ENCODE assay signal across 35 cellular contexts in genomic region chr15:78796510-78796909, GRCh38.
"Had no signal": no experiment of that assay in that cellular context is flagged by ENCODE, and none has a peak within 500 bp of the region (broad histone marks: within the 10 kb centered on the region; RNA-seq: fewer than 3 reads in every experiment).

No MANE protein-coding gene starts in this region.

- H3K4me1 ChIP-seq: Peyer's patch had no signal

- H3K27ac Mint-ChIP-seq: activated B cell treated with CpG ODN at 0.5 μM for 24 hours; activated CD4-positive, alpha-beta memory T cell treated with anti-CD3 and anti-CD28 coated beads, Interleukin-2, amount 10 ng/mL, durations not matched to agents 7 days and 5 days; activated CD8-positive, alpha-beta memory T cell treated with anti-CD3 and anti-CD28 coated beads, Interleukin-2, amount 10 ng/mL, durations not matched to agents 7 days and 5 days; activated naive CD8-positive, alpha-beta T cell treated with anti-CD3 and anti-CD28 coated beads for 36 hours had no signal

- H3K4me3 ChIP-seq: cardiac muscle cell, MG63, Peyer's patch had no signal

- H3K27me3 Mint-ChIP-seq: activated B cell treated with CpG ODN at 0.5 μM for 24 hours; activated CD8-positive, alpha-beta memory T cell treated with anti-CD3 and anti-CD28 coated beads, Interleukin-2, amount 10 ng/mL, durations not matched to agents 7 days and 5 days had no signal

- H3K9me3 ChIP-seq: MG63, Peyer's patch had no signal

- H3K4me1 Mint-ChIP-seq: activated B cell treated with CpG ODN at 0.5 μM for 24 hours; activated CD4-positive, alpha-beta memory T cell treated with anti-CD3 and anti-CD28 coated beads, Interleukin-2, amount 10 ng/mL, durations not matched to agents 7 days and 5 days; activated CD8-positive, alpha-beta memory T cell treated with anti-CD3 and anti-CD28 coated beads, Interleukin-2, amount 10 ng/mL, durations not matched to agents 7 days and 5 days; activated naive CD8-positive, alpha-beta T cell treated with anti-CD3 and anti-CD28 coated beads for 36 hours; central memory CD8-positive, alpha-beta T cell had no signal

- H3K27me3 ChIP-seq: brain microvascular endothelial cell, cardiac muscle cell, MG63, Peyer's patch had no signal

- DNase-seq: activated B cell treated with CpG ODN at 0.5 μM for 24 hours; activated CD4-positive, alpha-beta memory T cell treated with anti-CD3 and anti-CD28 coated beads, Interleukin-2, amount 10 ng/mL, durations not matched to agents 7 days and 5 days; activated CD4-positive, alpha-beta T cell treated with anti-CD3 and anti-CD28 coated beads for 48 hours; activated CD4-positive, CD25-positive, alpha-beta regulatory T cell treated with anti-CD3 and anti-CD28 coated beads, Interleukin-2, amount 50 U/mL, for 72 hours; activated CD8-positive, alpha-beta memory T cell treated with anti-CD3 and anti-CD28 coated beads for 24 hours; activated CD8-positive, alpha-beta memory T cell treated with anti-CD3 and anti-CD28 coated beads, Interleukin-2, amount 10 ng/mL, durations not matched to agents 7 days and 5 days; activated CD8-positive, alpha-beta memory T cell treated with anti-CD3 and anti-CD28 coated beads, Interleukin-2, amount 50 U/mL, for 48 hours; activated effector memory CD4-positive, alpha-beta T cell treated with anti-CD3 and anti-CD28 coated beads, Interleukin-2, amount 50 U/mL, for 16 hours; activated naive CD4-positive, alpha-beta T cell; activated naive CD4-positive, alpha-beta T cell treated with anti-CD3 and anti-CD28 coated beads, Interleukin-2, amount 50 U/mL, for 16 hours; activated naive CD8-positive, alpha-beta T cell treated with anti-CD3 and anti-CD28 coated beads for 36 hours; activated T-cell treated with anti-CD3 and anti-CD28 coated beads, Interleukin-2, amount 50 U/mL, for 48 hours; amniotic stem cell; aorta; brain microvascular endothelial cell; Karpas-422; KBM-7; MG63; NCI-H1048; NCI-H1436 treated with DMSO at 0.1 percent for 48 hours; NCI-H1694 treated with DMSO at 0.1 percent for 48 hours; NCI-H2029; NCI-H345; NCI-H524 treated with DMSO at 0.1 percent for 48 hours; PC-3; Peyer's patch; RPMI8226; SW 1271; T-helper 1 cell; T-helper 2 cell; T-helper 9 cell had no signal

- H3K9me3 Mint-ChIP-seq: activated B cell treated with CpG ODN at 0.5 μM for 24 hours; activated CD4-positive, alpha-beta memory T cell treated with anti-CD3 and anti-CD28 coated beads, Interleukin-2, amount 10 ng/mL, durations not matched to agents 7 days and 5 days; activated naive CD8-positive, alpha-beta T cell treated with anti-CD3 and anti-CD28 coated beads for 36 hours; central memory CD8-positive, alpha-beta T cell had no signal

- ATAC-seq: activated CD8-positive, alpha-beta memory T cell treated with anti-CD3 and anti-CD28 coated beads, Interleukin-2, amount 10 ng/mL, durations not matched to agents 7 days and 5 days; PC-3; Right ventricle myocardium inferior had no signal

- H3K36me3 ChIP-seq: MG63, Peyer's patch had no signal

- H3K27ac ChIP-seq: brain microvascular endothelial cell, cardiac muscle cell, Peyer's patch, VCaP had no signal

- H3K36me3 Mint-ChIP-seq: activated CD8-positive, alpha-beta memory T cell treated with anti-CD3 and anti-CD28 coated beads, Interleukin-2, amount 10 ng/mL, durations not matched to agents 7 days and 5 days; activated naive CD8-positive, alpha-beta T cell treated with anti-CD3 and anti-CD28 coated beads for 36 hours had no signal

- H3K4me3 Mint-ChIP-seq: activated B cell treated with CpG ODN at 0.5 μM for 24 hours; activated CD4-positive, alpha-beta memory T cell treated with anti-CD3 and anti-CD28 coated beads, Interleukin-2, amount 10 ng/mL, durations not matched to agents 7 days and 5 days; activated CD8-positive, alpha-beta memory T cell treated with anti-CD3 and anti-CD28 coated beads, Interleukin-2, amount 10 ng/mL, durations not matched to agents 7 days and 5 days; activated naive CD8-positive, alpha-beta T cell treated with anti-CD3 and anti-CD28 coated beads for 36 hours; central memory CD8-positive, alpha-beta T cell had no signal
